25 cellular contexts compared by ENCODE assay signal in the genomic region with DNA sequence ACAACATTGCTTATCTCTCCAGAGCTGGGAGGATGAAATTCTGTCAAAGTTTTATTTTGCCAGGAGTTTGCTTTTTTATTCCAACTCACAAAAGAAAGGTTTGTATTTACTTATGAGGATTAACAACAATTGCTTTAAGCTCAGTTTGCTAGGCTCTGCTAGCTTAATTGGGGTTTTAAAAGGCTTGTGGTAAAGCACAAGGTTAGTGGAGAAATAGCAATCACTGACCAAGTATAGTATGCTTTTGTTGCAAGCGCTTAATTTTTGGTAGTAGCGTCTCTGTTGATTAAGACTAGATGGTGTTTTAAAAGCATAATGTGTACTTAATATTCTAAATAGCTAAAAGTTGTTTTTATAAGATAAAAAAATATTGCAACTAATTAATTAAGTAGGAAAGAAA. TPM values are rescaled to one million over a fixed set of nuclear protein-coding genes. Genes with fewer than 3 reads are reported as not detected.
"Had no signal": no experiment of that assay in that cellular context is flagged by ENCODE, and none has a peak within 500 bp of the region (broad histone marks: within the 10 kb centered on the region; RNA-seq: fewer than 3 reads in every experiment).

No MANE protein-coding gene starts in this region.

- H3K36me3 ChIP-seq: brain microvascular endothelial cell, cardiac muscle cell had no signal

- H3K27me3 ChIP-seq: brain microvascular endothelial cell, cardiac muscle cell had no signal

- ATAC-seq: activated T-cell treated with anti-CD3 and anti-CD28 coated beads, Interleukin-2, amount 50 U/mL, for 4 hours had no signal

- H3K4me3 ChIP-seq: cardiac muscle cell had no signal

- DNase-seq: activated CD4-positive, alpha-beta memory T cell treated with anti-CD3 and anti-CD28 coated beads for 36 hours; activated CD4-positive, alpha-beta T cell treated with anti-CD3 and anti-CD28 coated beads, Interleukin-2, amount 10 ng/mL, durations not matched to agents 7 days and 5 days; activated CD4-positive, CD25-positive, alpha-beta regulatory T cell; activated CD8-positive, alpha-beta memory T cell treated with anti-CD3 and anti-CD28 coated beads for 24 hours; activated effector memory CD4-positive, alpha-beta T cell treated with anti-CD3 and anti-CD28 coated beads, Interleukin-2, amount 50 U/mL, for 16 hours; activated naive CD4-positive, alpha-beta T cell treated with Interleukin-2 at 50 U/mL for 16 hours; activated T-cell treated with anti-CD3 and anti-CD28 coated beads, Interleukin-2, amount 50 U/mL, for 4 hours; amygdala; brain microvascular endothelial cell; cerebellar nuclear complex; NCI-H1048; NCI-H1930; NCI-H2171; NCI-H2227 treated with DMSO at 0.1 percent for 48 hours; NCI-H446 treated with DMSO at 0.1 percent for 48 hours; NCI-H524 treated with DMSO at 0.1 percent for 48 hours; NCI-H748 treated with DMSO at 0.1 percent for 48 hours; SIG-M5; T-helper 1 cell had no signal

- FAIRE-seq: astrocyte had no signal

- H3K27ac ChIP-seq: brain microvascular endothelial cell, cardiac muscle cell, VCaP had no signal

RNA-seq across cellular contexts. Expression of a gene that starts 45.7 kb away (rescaled TPM):
- total RNA-seq: activated CD4-positive, alpha-beta memory T cell treated with anti-CD3 and anti-CD28 coated beads for 36 hours; activated CD4-positive, alpha-beta T cell treated with anti-CD3 and anti-CD28 coated beads, Interleukin-2, amount 10 ng/mL, durations not matched to agents 7 days and 5 days; activated T-cell treated with anti-CD3 and anti-CD28 coated beads, Interleukin-2, amount 50 U/mL, for 4 hours; astrocyte; cardiac muscle cell; M059J; RPMI7951; T-helper 2 cell treated with Interferon-gamma antibody and Interleukin-4, amounts not matched to agents 100 ng/mL and 5 ng/mL, for 36 hours had no signal
- polyA plus RNA-seq: cardiac muscle cell had no signal
